1 cellular context compared by ENCODE assay signal in genomic region chr1:27563407-27564263, GRCh38.
TF ChIP-seq lines count a peak whose summit lies in the region.

No MANE protein-coding gene starts in this region.

TF ChIP-seq in HepG2, 621 proteins besides CTCF, POLR2A, EP300 and RAD21 (continued from another document and continues in another):
- TF ChIP-seq FOXP4 (CRISPR knock-in tag; IDR thresholded peaks at IDR 0.05) (peak; percentile 88), CERS6 (CRISPR knock-in tag; IDR thresholded peaks at IDR 0.05) (no peak), ZBTB2 (CRISPR knock-in tag; IDR thresholded peaks at IDR 0.05; ENCODE audit: low read depth) (no peak), RCOR2 (CRISPR knock-in tag; IDR thresholded peaks at IDR 0.05) (peak; percentile 75), PHF8 (CRISPR knock-in tag; IDR thresholded peaks at IDR 0.05) (peak; percentile 41; the same call in 1 of the 2 replicates), PAXIP1 (CRISPR knock-in tag; conservative IDR thresholded peaks at IDR 0.05) (peak; percentile 96), GMEB1 (CRISPR knock-in tag; IDR thresholded peaks at IDR 0.05; ENCODE audit: borderline replicate concordance) (peak; percentile 58; the same call in 1 of the 2 replicates), ZUFSP (CRISPR knock-in tag; IDR thresholded peaks at IDR 0.05; ENCODE audit: borderline replicate concordance) (no peak), EHMT2 (IDR thresholded peaks at IDR 0.05; ENCODE audit: borderline replicate concordance, low read depth, low read length) (no peak), ZNF232 (CRISPR knock-in tag; IDR thresholded peaks at IDR 0.05; ENCODE audit: borderline replicate concordance) (peak; percentile 53; the same call in 1 of the 2 replicates), TAF15 (IDR thresholded peaks at IDR 0.05; ENCODE audit: low read depth, low read length, poor library complexity, severe bottlenecking) (no peak), HNRNPLL (IDR thresholded peaks at IDR 0.05; ENCODE audit: low read depth, low read length, poor library complexity, severe bottlenecking) (peak; percentile 52), GLMP (CRISPR knock-in tag; IDR thresholded peaks at IDR 0.05; ENCODE audit: borderline replicate concordance) (no peak), RFXANK (CRISPR knock-in tag; IDR thresholded peaks at IDR 0.05) (no peak), TP53 (CRISPR knock-in tag; conservative IDR thresholded peaks at IDR 0.05) (no peak), MTF2 (CRISPR knock-in tag; IDR thresholded peaks at IDR 0.05; ENCODE audit: borderline replicate concordance) (no peak), ZNF670 (CRISPR knock-in tag; IDR thresholded peaks at IDR 0.05; ENCODE audit: borderline replicate concordance) (peak; percentile 81; the same call in 1 of the 2 replicates), HNRNPUL1 (IDR thresholded peaks at IDR 0.05; ENCODE audit: low read depth, low read length) (no peak), RARA (CRISPR knock-in tag; IDR thresholded peaks at IDR 0.05) (peak; percentile 93), ZSCAN31 (CRISPR knock-in tag; IDR thresholded peaks at IDR 0.05; ENCODE audit: low read depth) (0 out of 2 replicates have a peak, but pooled peaks have one; percentile 40), ZNF83 (CRISPR knock-in tag; IDR thresholded peaks at IDR 0.05; ENCODE audit: borderline replicate concordance) (no peak), ATAD3A (CRISPR knock-in tag; IDR thresholded peaks at IDR 0.05) (peak; percentile 29; the same call in 1 of the 2 replicates), MYC (CRISPR knock-in tag; IDR thresholded peaks at IDR 0.05; ENCODE audit: borderline replicate concordance) (peak; percentile 86), GZF1 (CRISPR knock-in tag; IDR thresholded peaks at IDR 0.05) (0 out of 2 replicates have a peak, but pooled peaks have one; percentile 79), FOXM1 (CRISPR knock-in tag; IDR thresholded peaks at IDR 0.05) (no peak), CREBL2 (CRISPR knock-in tag; IDR thresholded peaks at IDR 0.05; ENCODE audit: borderline replicate concordance) (no peak), THRA (CRISPR knock-in tag; IDR thresholded peaks at IDR 0.05; ENCODE audit: borderline replicate concordance) (peak; percentile 94), RNF219 (CRISPR knock-in tag; IDR thresholded peaks at IDR 0.05) (no peak), ZBTB1 (CRISPR knock-in tag; IDR thresholded peaks at IDR 0.05; ENCODE audit: borderline replicate concordance) (no peak), HHEX (CRISPR knock-in tag; IDR thresholded peaks at IDR 0.05) (no peak), ATF7 (IDR thresholded peaks at IDR 0.05) (no peak), ATF7 (CRISPR knock-in tag; IDR thresholded peaks at IDR 0.05) (no peak), ZNF124 (CRISPR knock-in tag; IDR thresholded peaks at IDR 0.05) (peak; percentile 95), NFYC (CRISPR knock-in tag; IDR thresholded peaks at IDR 0.05) (no peak), MATR3 (CRISPR knock-in tag; IDR thresholded peaks at IDR 0.05) (no peak), BRF2 (CRISPR knock-in tag; IDR thresholded peaks at IDR 0.05) (no peak), ZNF552 (CRISPR knock-in tag; IDR thresholded peaks at IDR 0.05; ENCODE audit: borderline replicate concordance) (no peak), GABPB1 (CRISPR knock-in tag; IDR thresholded peaks at IDR 0.05) (peak; percentile 73), SMAD1 (CRISPR knock-in tag; IDR thresholded peaks at IDR 0.05; ENCODE audit: borderline replicate concordance, low read depth) (no peak), NAIF1 (CRISPR knock-in tag; IDR thresholded peaks at IDR 0.05; ENCODE audit: borderline replicate concordance) (no peak; the same call in 1 of the 2 replicates), ATF6 (CRISPR knock-in tag; conservative IDR thresholded peaks at IDR 0.05) (no peak), ZNF674 (CRISPR knock-in tag; IDR thresholded peaks at IDR 0.05; ENCODE audit: low read depth) (no peak)
